In genomic region chr11:92439133-92439532, GRCh38 we compare ENCODE assay signal across 6 cellular contexts.
"Had no signal": no experiment of that assay in that cellular context is flagged by ENCODE, and none has a peak within 500 bp of the region (broad histone marks: within the 10 kb centered on the region; RNA-seq: fewer than 3 reads in every experiment).

No MANE protein-coding gene starts in this region.

- H2AFZ ChIP-seq: GM23248 had no signal

- H3K4me3 ChIP-seq: GM23248, K562 had no signal

- ATAC-seq: K562 had no signal

- H3K27ac ChIP-seq: GM23248 had no signal

- DNase-seq: GM23248, H9, HCEC 1CT, IMR-90, KG1 had no signal

- H3K9me3 Mint-ChIP-seq: H9 had no signal

- H3K9ac ChIP-seq: GM23248 had no signal
